ENCODE assay signal across 1 cellular context in genomic region chr3:111077384-111077783, GRCh38.
TF ChIP-seq lines count a peak whose summit lies in the region.

No MANE protein-coding gene starts in this region.

TF ChIP-seq in HCT116, 20 proteins besides CTCF, POLR2A, EP300 and RAD21 (continued from another document):
- TF ChIP-seq EZH2phosphoT487 (IDR thresholded peaks at IDR 0.05; ENCODE audit: borderline replicate concordance) (no peak), EGR1 (IDR thresholded peaks at IDR 0.05; ENCODE audit: low read depth) (no peak), EZH2 (IDR thresholded peaks at IDR 0.05) (no peak), SRF (IDR thresholded peaks at IDR 0.05; ENCODE audit: low read depth) (no peak)
TF ChIP-seq in HCT116: peak in this region for 0.
